ENCODE assay signal across 1 cellular context in genomic region chr10:132614431-132615341, GRCh38.
TF ChIP-seq lines count a peak whose summit lies in the region.

No MANE protein-coding gene starts in this region.

TF ChIP-seq in SK-N-SH treated with all-trans-retinoic acid at 6 μM for 48 hours, 23 proteins besides CTCF, POLR2A, EP300 and RAD21 (continued from another document):
- TF ChIP-seq CSRNP3 (CRISPR knock-in tag; IDR thresholded peaks at IDR 0.05) (no peak), CREB5 (CRISPR knock-in tag; IDR thresholded peaks at IDR 0.05; ENCODE audit: low read depth) (no peak)
TF ChIP-seq in SK-N-SH treated with all-trans-retinoic acid at 6 μM for 48 hours: peak in this region for 0.
